1 cellular context compared by ENCODE assay signal in genomic region chr16:5603836-5604235, GRCh38.
TF ChIP-seq lines count a peak whose summit lies in the region.

No MANE protein-coding gene starts in this region.

TF ChIP-seq in HEK293, 187 proteins besides CTCF, POLR2A, EP300 and RAD21 (continued from another document):
- TF ChIP-seq ZNF280C (tag by site-specific recombination; IDR thresholded peaks at IDR 0.05) (no peak), ZBTB17 (tag by site-specific recombination; IDR thresholded peaks at IDR 0.05) (peak; percentile 51; the same call in 1 of the 2 replicates)
TF ChIP-seq in HEK293: peak in this region for 1.
